8 cellular contexts compared by ENCODE assay signal in genomic region chr6:27757307-27757706, GRCh38.
DNase-seq lines count a peak whose midpoint lies in the region; ATAC-seq, FAIRE-seq and TF ChIP-seq lines count a peak whose summit lies in the region.

No MANE protein-coding gene starts in this region.

- H3K4me1 ChIP-seq in heart left ventricle: peaks cover 0 to 23% (median 7%) of the 10 kb centered on the region in 12 donors
- peaks cover 0 to 9% of the 10 kb centered on the region in 2 donors for H3K4me1 ChIP-seq in right atrium auricular region

- no peaks in the 10 kb centered on the region for H3K9me3 Mint-ChIP-seq in activated T-cell treated with anti-CD3 and anti-CD28 coated beads, Interleukin-2, amount 50 U/mL, for 4 hours

- DNase-seq in heart left ventricle (peak in 2 of 5 donors; percentile 36 to 71), right atrium auricular region (ENCODE audit: low spot score) (no peak), left cardiac atrium (peak; percentile 30), D341Med (ENCODE audit: low spot score) (no peak), HTR-8/SVneo (ENCODE audit: insufficient read length, low spot score) (no peak)
- DNase-seq in activated T-cell treated with anti-CD3 and anti-CD28 coated beads, Interleukin-2, amount 50 U/mL, for 4 hours: peak; percentile 46
- DNase-seq in stimulated activated CD4-positive, alpha-beta T cell treated with anti-CD3 and anti-CD28 coated beads, Interleukin-1b, Interleukin-23, amount 100 ng/mL, for 4 hours (ENCODE audit: low read depth in 2 of 2): peak; percentile 35 to 55

- H3K4me1 Mint-ChIP-seq in activated T-cell treated with anti-CD3 and anti-CD28 coated beads, Interleukin-2, amount 50 U/mL, for 4 hours (ENCODE audit: low read depth): peaks cover 29% of the 10 kb centered on the region

- H3K27me3 Mint-ChIP-seq in activated T-cell treated with anti-CD3 and anti-CD28 coated beads, Interleukin-2, amount 50 U/mL, for 4 hours (ENCODE audit: low read depth): no peaks in the 10 kb centered on the region

- no peak for FAIRE-seq in HTR-8/SVneo (lab: Jason Lieb, UNC)

- H3K27me3 ChIP-seq in heart left ventricle (peaks cover 6 to 61% (median 42%) of the 10 kb centered on the region in 9 donors), right atrium auricular region (peaks cover 0 to 10% of the 10 kb centered on the region in 2 donors)

- H3K4me3 Mint-ChIP-seq in activated T-cell treated with anti-CD3 and anti-CD28 coated beads, Interleukin-2, amount 50 U/mL, for 4 hours: peak overlapping the region; percentile 78

- no peak for ATAC-seq in heart left ventricle
- ATAC-seq in activated T-cell treated with anti-CD3 and anti-CD28 coated beads, Interleukin-2, amount 50 U/mL, for 4 hours: peak; percentile 32 to 42
- no peak for ATAC-seq in left cardiac atrium
- no peak for ATAC-seq in GM21526 (IDR thresholded peaks at IDR 0.05; ENCODE audit: low FRiP score, unreplicated experiment)

- no peaks in the 10 kb centered on the region for H3K36me3 Mint-ChIP-seq in activated T-cell treated with anti-CD3 and anti-CD28 coated beads, Interleukin-2, amount 50 U/mL, for 4 hours (ENCODE audit: insufficient read depth)

- TF ChIP-seq POLR2A in heart left ventricle (IDR thresholded peaks at IDR 0.05): no peak

- peak overlapping the region in 8 of 12 donors; percentile 15 to 58 (median 40) for H3K4me3 ChIP-seq in heart left ventricle
- H3K4me3 ChIP-seq in right atrium auricular region: peak overlapping the region in 1 of 2 donors; percentile 34

- H3K9me3 ChIP-seq in heart left ventricle (no peaks in the 10 kb centered on the region), right atrium auricular region (no peaks in the 10 kb centered on the region)

- H3K27ac ChIP-seq in heart left ventricle: no peak overlapping the region
- H3K27ac ChIP-seq in right atrium auricular region: no peak overlapping the region

- 13 to 27% (median 20%) methylated on average over 27 to 30 of the region's 30 CpGs for WGBS in heart left ventricle, 4 donors

- intact Hi-C loops in heart left ventricle (cut with DNase I): loop anchor here in 3 of 10 donors (10.0 kb wide), 3 partner anchors 243 to 1183 kb away; no protein-coding TSS in a partner anchor
- intact Hi-C loops in left cardiac atrium (cut with DNase I): loop anchor here in 1 of 2 donors (10.0 kb wide), 1 partner anchor 243 kb away; no protein-coding TSS in a partner anchor

- no peaks in the 10 kb centered on the region for H3K36me3 ChIP-seq in heart left ventricle
- H3K36me3 ChIP-seq in right atrium auricular region: no peaks in the 10 kb centered on the region

- TF ChIP-seq CTCF in heart left ventricle (IDR thresholded peaks at IDR 0.05) (no peak), right atrium auricular region (IDR thresholded peaks at IDR 0.05) (no peak)

Comparison
In these comparisons a context has a peak if more than half of its experiments do, and no peak if none do; other contexts are left out.
1. DNase-seq: peak in activated T-cell treated with anti-CD3 and anti-CD28 coated beads, Interleukin-2, amount 50 U/mL, for 4 hours (single experiment), left cardiac atrium (single experiment) and stimulated activated CD4-positive, alpha-beta T cell treated with anti-CD3 and anti-CD28 coated beads, Interleukin-1b, Interleukin-23, amount 100 ng/mL, for 4 hours (2 of 2); none in right atrium auricular region (single experiment), D341Med (single experiment) and HTR-8/SVneo (single experiment).
2. ATAC-seq: peak in activated T-cell treated with anti-CD3 and anti-CD28 coated beads, Interleukin-2, amount 50 U/mL, for 4 hours (2 of 2); none in heart left ventricle (0 of 4), left cardiac atrium (0 of 2) and GM21526 (single experiment).